In genomic region chr21:44338971-44339910, GRCh38 we compare ENCODE assay signal across 1 cellular context.
TF ChIP-seq lines count a peak whose summit lies in the region.

CFAP410 (minus strand) TSS chr21:44339390; CDS start chr21:44339194, 196 bp downstream.

TF ChIP-seq in HepG2, 621 proteins besides CTCF, POLR2A, EP300 and RAD21 (continued from another document and continues in another):
- TF ChIP-seq, protein P1, sequence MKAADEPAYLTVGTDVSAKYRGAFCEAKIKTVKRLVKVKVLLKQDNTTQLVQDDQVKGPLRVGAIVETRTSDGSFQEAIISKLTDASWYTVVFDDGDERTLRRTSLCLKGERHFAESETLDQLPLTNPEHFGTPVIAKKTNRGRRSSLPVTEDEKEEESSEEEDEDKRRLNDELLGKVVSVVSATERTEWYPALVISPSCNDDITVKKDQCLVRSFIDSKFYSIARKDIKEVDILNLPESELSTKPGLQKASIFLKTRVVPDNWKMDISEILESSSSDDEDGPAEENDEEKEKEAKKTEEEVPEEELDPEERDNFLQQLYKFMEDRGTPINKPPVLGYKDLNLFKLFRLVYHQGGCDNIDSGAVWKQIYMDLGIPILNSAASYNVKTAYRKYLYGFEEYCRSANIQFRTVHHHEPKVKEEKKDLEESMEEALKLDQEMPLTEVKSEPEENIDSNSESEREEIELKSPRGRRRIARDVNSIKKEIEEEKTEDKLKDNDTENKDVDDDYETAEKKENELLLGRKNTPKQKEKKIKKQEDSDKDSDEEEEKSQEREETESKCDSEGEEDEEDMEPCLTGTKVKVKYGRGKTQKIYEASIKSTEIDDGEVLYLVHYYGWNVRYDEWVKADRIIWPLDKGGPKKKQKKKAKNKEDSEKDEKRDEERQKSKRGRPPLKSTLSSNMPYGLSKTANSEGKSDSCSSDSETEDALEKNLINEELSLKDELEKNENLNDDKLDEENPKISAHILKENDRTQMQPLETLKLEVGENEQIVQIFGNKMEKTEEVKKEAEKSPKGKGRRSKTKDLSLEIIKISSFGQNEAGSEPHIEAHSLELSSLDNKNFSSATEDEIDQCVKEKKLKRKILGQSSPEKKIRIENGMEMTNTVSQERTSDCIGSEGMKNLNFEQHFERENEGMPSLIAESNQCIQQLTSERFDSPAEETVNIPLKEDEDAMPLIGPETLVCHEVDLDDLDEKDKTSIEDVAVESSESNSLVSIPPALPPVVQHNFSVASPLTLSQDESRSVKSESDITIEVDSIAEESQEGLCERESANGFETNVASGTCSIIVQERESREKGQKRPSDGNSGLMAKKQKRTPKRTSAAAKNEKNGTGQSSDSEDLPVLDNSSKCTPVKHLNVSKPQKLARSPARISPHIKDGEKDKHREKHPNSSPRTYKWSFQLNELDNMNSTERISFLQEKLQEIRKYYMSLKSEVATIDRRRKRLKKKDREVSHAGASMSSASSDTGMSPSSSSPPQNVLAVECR (CRISPR knock-in tag; IDR thresholded peaks at IDR 0.05; ENCODE audit: borderline replicate concordance), result peak; percentile 98
- TF ChIP-seq, protein P2, sequence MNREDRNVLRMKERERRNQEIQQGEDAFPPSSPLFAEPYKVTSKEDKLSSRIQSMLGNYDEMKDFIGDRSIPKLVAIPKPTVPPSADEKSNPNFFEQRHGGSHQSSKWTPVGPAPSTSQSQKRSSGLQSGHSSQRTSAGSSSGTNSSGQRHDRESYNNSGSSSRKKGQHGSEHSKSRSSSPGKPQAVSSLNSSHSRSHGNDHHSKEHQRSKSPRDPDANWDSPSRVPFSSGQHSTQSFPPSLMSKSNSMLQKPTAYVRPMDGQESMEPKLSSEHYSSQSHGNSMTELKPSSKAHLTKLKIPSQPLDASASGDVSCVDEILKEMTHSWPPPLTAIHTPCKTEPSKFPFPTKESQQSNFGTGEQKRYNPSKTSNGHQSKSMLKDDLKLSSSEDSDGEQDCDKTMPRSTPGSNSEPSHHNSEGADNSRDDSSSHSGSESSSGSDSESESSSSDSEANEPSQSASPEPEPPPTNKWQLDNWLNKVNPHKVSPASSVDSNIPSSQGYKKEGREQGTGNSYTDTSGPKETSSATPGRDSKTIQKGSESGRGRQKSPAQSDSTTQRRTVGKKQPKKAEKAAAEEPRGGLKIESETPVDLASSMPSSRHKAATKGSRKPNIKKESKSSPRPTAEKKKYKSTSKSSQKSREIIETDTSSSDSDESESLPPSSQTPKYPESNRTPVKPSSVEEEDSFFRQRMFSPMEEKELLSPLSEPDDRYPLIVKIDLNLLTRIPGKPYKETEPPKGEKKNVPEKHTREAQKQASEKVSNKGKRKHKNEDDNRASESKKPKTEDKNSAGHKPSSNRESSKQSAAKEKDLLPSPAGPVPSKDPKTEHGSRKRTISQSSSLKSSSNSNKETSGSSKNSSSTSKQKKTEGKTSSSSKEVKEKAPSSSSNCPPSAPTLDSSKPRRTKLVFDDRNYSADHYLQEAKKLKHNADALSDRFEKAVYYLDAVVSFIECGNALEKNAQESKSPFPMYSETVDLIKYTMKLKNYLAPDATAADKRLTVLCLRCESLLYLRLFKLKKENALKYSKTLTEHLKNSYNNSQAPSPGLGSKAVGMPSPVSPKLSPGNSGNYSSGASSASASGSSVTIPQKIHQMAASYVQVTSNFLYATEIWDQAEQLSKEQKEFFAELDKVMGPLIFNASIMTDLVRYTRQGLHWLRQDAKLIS (CRISPR knock-in tag; IDR thresholded peaks at IDR 0.05), result no peak
- TF ChIP-seq ZSCAN20 (CRISPR knock-in tag; IDR thresholded peaks at IDR 0.05; ENCODE audit: borderline replicate concordance) (peak; percentile 55; the same call in 1 of the 2 replicates), ZNF230 (CRISPR knock-in tag; IDR thresholded peaks at IDR 0.05) (0 out of 2 replicates have a peak, but pooled peaks have one; percentile 75), ZNF431 (CRISPR knock-in tag; IDR thresholded peaks at IDR 0.05; ENCODE audit: borderline replicate concordance, low read depth) (peak; percentile 84), ZNF577 (CRISPR knock-in tag; IDR thresholded peaks at IDR 0.05; ENCODE audit: borderline replicate concordance, low read depth) (no peak), SRY (CRISPR knock-in tag; IDR thresholded peaks at IDR 0.05) (peak; percentile 18; the same call in 1 of the 2 replicates), BCL6 (CRISPR knock-in tag; IDR thresholded peaks at IDR 0.05) (peak; percentile 56), ZNF354B (CRISPR knock-in tag; IDR thresholded peaks at IDR 0.05) (no peak), NCOA5 (CRISPR knock-in tag; IDR thresholded peaks at IDR 0.05) (no peak), CENPT (CRISPR knock-in tag; IDR thresholded peaks at IDR 0.05; ENCODE audit: low read depth) (no peak), MZF1 (CRISPR knock-in tag; IDR thresholded peaks at IDR 0.05; ENCODE audit: borderline replicate concordance) (no peak), ZNF280B (CRISPR knock-in tag; IDR thresholded peaks at IDR 0.05; ENCODE audit: borderline replicate concordance) (peak; percentile 85), MTA1 (CRISPR knock-in tag; IDR thresholded peaks at IDR 0.05; ENCODE audit: borderline replicate concordance) (peak; percentile 75; the same call in 1 of the 2 replicates), ZNF704 (CRISPR knock-in tag; IDR thresholded peaks at IDR 0.05; ENCODE audit: borderline replicate concordance) (no peak), ZEB1 (IDR thresholded peaks at IDR 0.05; ENCODE audit: insufficient replicate concordance, low read depth) (no peak), ZNF790 (CRISPR knock-in tag; IDR thresholded peaks at IDR 0.05; ENCODE audit: borderline replicate concordance) (no peak), IKZF4 (CRISPR knock-in tag; IDR thresholded peaks at IDR 0.05; ENCODE audit: borderline replicate concordance, low read depth, not compliant biosample characterization) (peak; percentile 78), ZBTB49 (CRISPR knock-in tag; IDR thresholded peaks at IDR 0.05; ENCODE audit: borderline replicate concordance) (no peak), E2F2 (CRISPR knock-in tag; IDR thresholded peaks at IDR 0.05; ENCODE audit: borderline replicate concordance) (peak; percentile 82), FOSL1 (CRISPR knock-in tag; IDR thresholded peaks at IDR 0.05; ENCODE audit: borderline replicate concordance) (no peak), HOXA3 (CRISPR knock-in tag; IDR thresholded peaks at IDR 0.05) (peak; percentile 98), ZNF3 (CRISPR knock-in tag; IDR thresholded peaks at IDR 0.05) (no peak), FOXO1 (CRISPR knock-in tag; IDR thresholded peaks at IDR 0.05) (peak; percentile 49; the same call in 1 of the 2 replicates), TCF7 (IDR thresholded peaks at IDR 0.05; ENCODE audit: low read depth) (no peak)
- TF ChIP-seq, protein P3, sequence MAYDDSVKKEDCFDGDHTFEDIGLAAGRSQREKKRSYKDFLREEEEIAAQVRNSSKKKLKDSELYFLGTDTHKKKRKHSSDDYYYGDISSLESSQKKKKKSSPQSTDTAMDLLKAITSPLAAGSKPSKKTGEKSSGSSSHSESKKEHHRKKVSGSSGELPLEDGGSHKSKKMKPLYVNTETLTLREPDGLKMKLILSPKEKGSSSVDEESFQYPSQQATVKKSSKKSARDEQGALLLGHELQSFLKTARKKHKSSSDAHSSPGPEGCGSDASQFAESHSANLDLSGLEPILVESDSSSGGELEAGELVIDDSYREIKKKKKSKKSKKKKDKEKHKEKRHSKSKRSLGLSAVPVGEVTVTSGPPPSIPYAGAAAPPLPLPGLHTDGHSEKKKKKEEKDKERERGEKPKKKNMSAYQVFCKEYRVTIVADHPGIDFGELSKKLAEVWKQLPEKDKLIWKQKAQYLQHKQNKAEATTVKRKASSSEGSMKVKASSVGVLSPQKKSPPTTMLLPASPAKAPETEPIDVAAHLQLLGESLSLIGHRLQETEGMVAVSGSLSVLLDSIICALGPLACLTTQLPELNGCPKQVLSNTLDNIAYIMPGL (CRISPR knock-in tag; IDR thresholded peaks at IDR 0.05; ENCODE audit: borderline replicate concordance in 1 of 2, low read depth in 1 of 2), result peak; percentile 75 to 78; a peak in 3 of 4 replicates
- TF ChIP-seq, protein P4, sequence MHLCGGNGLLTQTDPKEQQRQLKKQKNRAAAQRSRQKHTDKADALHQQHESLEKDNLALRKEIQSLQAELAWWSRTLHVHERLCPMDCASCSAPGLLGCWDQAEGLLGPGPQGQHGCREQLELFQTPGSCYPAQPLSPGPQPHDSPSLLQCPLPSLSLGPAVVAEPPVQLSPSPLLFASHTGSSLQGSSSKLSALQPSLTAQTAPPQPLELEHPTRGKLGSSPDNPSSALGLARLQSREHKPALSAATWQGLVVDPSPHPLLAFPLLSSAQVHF (CRISPR knock-in tag; IDR thresholded peaks at IDR 0.05), result no peak
- TF ChIP-seq, protein P5, sequence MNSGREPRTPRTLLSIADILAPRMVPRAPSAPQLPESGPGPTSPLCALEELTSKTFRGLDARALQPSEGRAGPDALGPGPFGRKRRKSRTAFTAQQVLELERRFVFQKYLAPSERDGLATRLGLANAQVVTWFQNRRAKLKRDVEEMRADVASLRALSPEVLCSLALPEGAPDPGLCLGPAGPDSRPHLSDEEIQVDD (CRISPR knock-in tag; IDR thresholded peaks at IDR 0.05; ENCODE audit: borderline replicate concordance), result no peak
- TF ChIP-seq, protein P6, sequence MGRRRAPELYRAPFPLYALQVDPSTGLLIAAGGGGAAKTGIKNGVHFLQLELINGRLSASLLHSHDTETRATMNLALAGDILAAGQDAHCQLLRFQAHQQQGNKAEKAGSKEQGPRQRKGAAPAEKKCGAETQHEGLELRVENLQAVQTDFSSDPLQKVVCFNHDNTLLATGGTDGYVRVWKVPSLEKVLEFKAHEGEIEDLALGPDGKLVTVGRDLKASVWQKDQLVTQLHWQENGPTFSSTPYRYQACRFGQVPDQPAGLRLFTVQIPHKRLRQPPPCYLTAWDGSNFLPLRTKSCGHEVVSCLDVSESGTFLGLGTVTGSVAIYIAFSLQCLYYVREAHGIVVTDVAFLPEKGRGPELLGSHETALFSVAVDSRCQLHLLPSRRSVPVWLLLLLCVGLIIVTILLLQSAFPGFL (CRISPR knock-in tag; IDR thresholded peaks at IDR 0.05), result no peak
- TF ChIP-seq, protein P7, sequence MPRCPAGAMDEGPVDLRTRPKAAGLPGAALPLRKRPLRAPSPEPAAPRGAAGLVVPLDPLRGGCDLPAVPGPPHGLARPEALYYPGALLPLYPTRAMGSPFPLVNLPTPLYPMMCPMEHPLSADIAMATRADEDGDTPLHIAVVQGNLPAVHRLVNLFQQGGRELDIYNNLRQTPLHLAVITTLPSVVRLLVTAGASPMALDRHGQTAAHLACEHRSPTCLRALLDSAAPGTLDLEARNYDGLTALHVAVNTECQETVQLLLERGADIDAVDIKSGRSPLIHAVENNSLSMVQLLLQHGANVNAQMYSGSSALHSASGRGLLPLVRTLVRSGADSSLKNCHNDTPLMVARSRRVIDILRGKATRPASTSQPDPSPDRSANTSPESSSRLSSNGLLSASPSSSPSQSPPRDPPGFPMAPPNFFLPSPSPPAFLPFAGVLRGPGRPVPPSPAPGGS (CRISPR knock-in tag; IDR thresholded peaks at IDR 0.05), result peak; percentile 85
- TF ChIP-seq, protein P8, sequence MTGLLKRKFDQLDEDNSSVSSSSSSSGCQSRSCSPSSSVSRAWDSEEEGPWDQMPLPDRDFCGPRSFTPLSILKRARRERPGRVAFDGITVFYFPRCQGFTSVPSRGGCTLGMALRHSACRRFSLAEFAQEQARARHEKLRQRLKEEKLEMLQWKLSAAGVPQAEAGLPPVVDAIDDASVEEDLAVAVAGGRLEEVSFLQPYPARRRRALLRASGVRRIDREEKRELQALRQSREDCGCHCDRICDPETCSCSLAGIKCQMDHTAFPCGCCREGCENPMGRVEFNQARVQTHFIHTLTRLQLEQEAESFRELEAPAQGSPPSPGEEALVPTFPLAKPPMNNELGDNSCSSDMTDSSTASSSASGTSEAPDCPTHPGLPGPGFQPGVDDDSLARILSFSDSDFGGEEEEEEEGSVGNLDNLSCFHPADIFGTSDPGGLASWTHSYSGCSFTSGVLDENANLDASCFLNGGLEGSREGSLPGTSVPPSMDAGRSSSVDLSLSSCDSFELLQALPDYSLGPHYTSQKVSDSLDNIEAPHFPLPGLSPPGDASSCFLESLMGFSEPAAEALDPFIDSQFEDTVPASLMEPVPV (CRISPR knock-in tag; IDR thresholded peaks at IDR 0.05), result 0 out of 2 replicates have a peak, but pooled peaks have one; percentile 60
